In the genomic region with DNA sequence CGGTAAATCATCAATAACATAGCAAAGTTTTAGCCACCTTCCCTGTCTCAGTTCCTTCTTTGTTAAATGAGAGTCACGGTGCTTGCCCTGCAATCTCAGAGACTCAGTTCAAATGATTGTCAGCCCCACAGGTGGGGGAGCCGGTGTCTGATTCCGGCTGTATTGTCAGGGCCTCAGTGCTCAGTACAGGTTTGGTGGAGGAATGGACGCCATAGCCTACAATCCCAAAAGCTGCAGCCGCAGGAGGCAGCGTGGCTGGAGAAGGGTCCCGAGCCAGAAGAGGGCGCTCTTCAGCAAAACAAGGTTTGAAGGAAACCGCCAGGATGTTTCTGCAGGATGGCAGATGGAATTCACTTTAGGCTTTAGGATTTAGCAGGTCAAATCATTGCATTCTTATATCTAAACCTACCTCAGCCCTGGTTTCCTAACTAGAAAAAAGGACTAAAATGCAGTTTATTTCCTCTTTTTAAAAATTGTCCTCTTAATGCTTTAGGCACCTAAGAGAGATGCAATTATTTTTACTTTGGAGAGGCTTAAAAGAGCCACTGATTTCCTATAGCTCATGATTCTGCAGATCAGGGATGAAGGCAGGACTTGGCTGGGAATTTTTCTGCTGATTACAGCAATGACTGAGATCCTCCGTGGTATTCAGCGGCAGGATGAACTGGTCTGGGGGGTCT, we compare ENCODE assay signal across 8 cellular contexts. TPM values are rescaled to one million over a fixed set of nuclear protein-coding genes. Genes with fewer than 3 reads are reported as not detected.
DNase-seq lines count a peak whose midpoint lies in the region; ATAC-seq lines count a peak whose summit lies in the region.

No MANE protein-coding gene starts in this region.

- POLR2A ChIA-PET in activated CD4-positive, alpha-beta memory T cell treated with anti-CD3 and anti-CD28 coated beads, Interleukin-2, amount 10 ng/mL, durations not matched to agents 7 days and 5 days (lab: Charles Lee): interaction anchor here (1.0 kb wide), 1 partner anchor 180 kb away, joined by 4 read pairs; no protein-coding TSS in a partner anchor

- H3K4me1 Mint-ChIP-seq in activated CD4-positive, alpha-beta memory T cell treated with anti-CD3 and anti-CD28 coated beads, Interleukin-2, amount 10 ng/mL, durations not matched to agents 7 days and 5 days: peaks cover 23% of the 10 kb centered on the region

- no peaks in the 10 kb centered on the region for H3K36me3 Mint-ChIP-seq in activated CD4-positive, alpha-beta memory T cell treated with anti-CD3 and anti-CD28 coated beads, Interleukin-2, amount 10 ng/mL, durations not matched to agents 7 days and 5 days (ENCODE audit: low read depth)

- no peak overlapping the region for H3K27ac Mint-ChIP-seq in activated CD4-positive, alpha-beta memory T cell treated with anti-CD3 and anti-CD28 coated beads, Interleukin-2, amount 10 ng/mL, durations not matched to agents 7 days and 5 days

- DNase-seq in COLO668 (lab: John Stamatoyannopoulos, UW; ENCODE audit: unreplicated experiment): peak; percentile 92
- peak; percentile 54 for DNase-seq in HS-27A (ENCODE audit: low read depth)
- peak; percentile 45 for DNase-seq in NCI-H82 treated with DMSO at 0.1 percent for 48 hours (lab: John Stamatoyannopoulos, UW; ENCODE audit: unreplicated experiment)
- DNase-seq in activated CD4-positive, alpha-beta memory T cell treated with anti-CD3 and anti-CD28 coated beads, Interleukin-2, amount 10 ng/mL, durations not matched to agents 7 days and 5 days: peak; percentile 73
- DNase-seq in effector CD8-positive, alpha-beta T cell (lab: John Stamatoyannopoulos, UW): peak; percentile 59
- peak; percentile 94 for DNase-seq in medulla oblongata (ENCODE audit: extremely low spot score)
- DNase-seq in stimulated activated CD8-positive, alpha-beta memory T cell treated with anti-CD3 and anti-CD28 coated beads, Interleukin-2, amount 100 ng/mL, for 1 hour (ENCODE audit: low read depth in 2 of 2): peak; percentile 44 to 52

- no peaks in the 10 kb centered on the region for H3K9me3 Mint-ChIP-seq in activated CD4-positive, alpha-beta memory T cell treated with anti-CD3 and anti-CD28 coated beads, Interleukin-2, amount 10 ng/mL, durations not matched to agents 7 days and 5 days

- H3K4me3 Mint-ChIP-seq in activated CD4-positive, alpha-beta memory T cell treated with anti-CD3 and anti-CD28 coated beads, Interleukin-2, amount 10 ng/mL, durations not matched to agents 7 days and 5 days: no peak overlapping the region

- CTCF ChIA-PET in activated CD4-positive, alpha-beta memory T cell treated with anti-CD3 and anti-CD28 coated beads, Interleukin-2, amount 10 ng/mL, durations not matched to agents 7 days and 5 days (lab: Charles Lee): interaction anchor here (0.7 to 5.1 kb wide), 15 partner anchors 10 to 347 kb away, joined by 3 to 41 read pairs (median 4); no protein-coding TSS in a partner anchor

- no peaks in the 10 kb centered on the region for H3K27me3 Mint-ChIP-seq in activated CD4-positive, alpha-beta memory T cell treated with anti-CD3 and anti-CD28 coated beads, Interleukin-2, amount 10 ng/mL, durations not matched to agents 7 days and 5 days

- ATAC-seq in GM21526 (IDR thresholded peaks at IDR 0.05; ENCODE audit: low FRiP score, unreplicated experiment): no peak

RNA-seq across cellular contexts. Expression of a gene that starts 29.2 kb away (rescaled TPM):
- 10 to 100 TPM; 49.7 to 53.5 TPM for total RNA-seq in activated CD4-positive, alpha-beta memory T cell treated with anti-CD3 and anti-CD28 coated beads, Interleukin-2, amount 10 ng/mL, durations not matched to agents 7 days and 5 days
